Comparison of ENCODE assay signal across 8 cellular contexts in genomic region chr5:168086104-168086610, GRCh38.
DNase-seq lines count a peak whose midpoint lies in the region; ATAC-seq and TF ChIP-seq lines count a peak whose summit lies in the region.
"Had no signal": no experiment of that assay in that cellular context is flagged by ENCODE, and none has a peak within 500 bp of the region (broad histone marks: within the 10 kb centered on the region; RNA-seq: fewer than 3 reads in every experiment).

No MANE protein-coding gene starts in this region.

- H3K27me3 ChIP-seq in colonic mucosa: no peaks in the 10 kb centered on the region
- H3K27me3 ChIP-seq in prostate gland (replicated peaks; ENCODE audit: insufficient read depth): no peaks in the 10 kb centered on the region

- TF ChIP-seq CTCF in colonic mucosa (IDR thresholded peaks at IDR 0.05) (no peak), prostate gland (IDR thresholded peaks at IDR 0.05) (peak in 3 of 4 experiments; percentile 29 to 70 (median 62))

- TF ChIP-seq POLR2A in prostate gland (IDR thresholded peaks at IDR 0.05): no peak

- intact Hi-C loops in colonic mucosa (cut with DNase I): no loop called here
- intact Hi-C loops in prostate gland (cut with DNase I): loop anchor here (5.0 to 10.0 kb wide), 2 partner anchors 91 to 141 kb away; no protein-coding TSS in a partner anchor

- H3K27ac ChIP-seq in colonic mucosa (no peak overlapping the region), prostate gland (peak overlapping the region; percentile 47 to 73)

- no peak overlapping the region for H3K4me3 ChIP-seq in colonic mucosa
- H3K4me3 ChIP-seq in prostate gland: no peak overlapping the region

- H3K36me3 ChIP-seq in colonic mucosa (no peaks in the 10 kb centered on the region), prostate gland (no peaks in the 10 kb centered on the region)

- H3K4me1 ChIP-seq in colonic mucosa (no peaks in the 10 kb centered on the region), prostate gland (replicated peaks) (peaks cover 10% of the 10 kb centered on the region)

- 8% methylated on average over 11 of the region's 11 CpGs for WGBS in prostate gland

- no peak overlapping the region for H3K9ac ChIP-seq in colonic mucosa (ENCODE audit: low read depth in 2 of 2, low read length in 2 of 2)

- H3K9me3 ChIP-seq in colonic mucosa (no peaks in the 10 kb centered on the region), prostate gland (no peaks in the 10 kb centered on the region)

- DNase-seq in GM04504 (ENCODE audit: low read depth) (peak; percentile 72), NCI-H1417 (lab: John Stamatoyannopoulos, UW) (peak; percentile 10 to 50 (median 14)), colonic mucosa (peak; percentile 66), prostate gland (ENCODE audit: low spot score) (peak; percentile 86), NCI-H187 treated with DMSO at 0.1 percent for 48 hours (lab: John Stamatoyannopoulos, UW) (no peak)
- no peak for DNase-seq in activated CD4-positive, alpha-beta T cell treated with anti-CD3 and anti-CD28 coated beads for 48 hours
- DNase-seq: stimulated activated CD8-positive, alpha-beta memory T cell treated with anti-CD3 and anti-CD28 coated beads, Interleukin-4, amount 100 ng/mL, for 48 hours had no signal

- ATAC-seq in GM21515 (IDR thresholded peaks at IDR 0.05; ENCODE audit: unreplicated experiment): no peak

Comparison
In these comparisons a context has a peak if more than half of its experiments do, and no peak if none do; other contexts are left out.
1. DNase-seq: peak in GM04504 (single experiment), NCI-H1417 (3 of 3), colonic mucosa (single experiment) and prostate gland (single experiment); none in activated CD4-positive, alpha-beta T cell treated with anti-CD3 and anti-CD28 coated beads for 48 hours (single experiment) and NCI-H187 treated with DMSO at 0.1 percent for 48 hours (single experiment).